19 cellular contexts compared by ENCODE assay signal in the genomic region with DNA sequence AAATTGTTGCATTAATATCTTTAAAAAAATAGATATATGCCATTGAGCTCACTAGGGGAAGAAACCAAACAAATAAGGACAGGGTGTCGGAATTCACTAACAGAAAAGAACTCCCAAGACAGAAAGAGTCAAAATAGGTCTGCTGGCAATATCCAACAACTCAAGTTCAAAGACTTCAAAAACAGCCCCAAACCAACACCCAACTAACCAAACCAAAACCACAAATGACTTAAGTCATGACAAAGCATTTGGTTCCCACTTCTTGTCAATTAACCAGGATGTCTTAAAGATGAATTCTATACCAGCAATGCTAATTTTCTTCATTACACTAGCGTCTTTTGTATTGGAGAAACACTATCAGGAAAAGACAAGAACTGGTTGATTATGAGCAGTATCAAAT.
A peak's percentile ranks its signal among the peaks of the same experiment; 100 is the strongest.
DNase-seq lines count a peak whose midpoint lies in the region; ATAC-seq, FAIRE-seq and TF ChIP-seq lines count a peak whose summit lies in the region.
"Had no signal": no experiment of that assay in that cellular context is flagged by ENCODE, and none has a peak within 500 bp of the region (broad histone marks: within the 10 kb centered on the region; RNA-seq: fewer than 3 reads in every experiment).

No MANE protein-coding gene starts in this region.

- intact Hi-C loops in activated CD4-positive, alpha-beta T cell treated with anti-CD3 and anti-CD28 coated beads, Interleukin-2, amount 10 ng/mL, durations not matched to agents 24 days and 14 days (cut with micrococcal nuclease), result no loop called here
- intact Hi-C loops in K562 (cut with micrococcal nuclease), result no loop called here

- peaks cover 8% of the 10 kb centered on the region for H3K36me3 Mint-ChIP-seq in activated CD4-positive, alpha-beta T cell treated with anti-CD3 and anti-CD28 coated beads, Interleukin-2, amount 10 ng/mL, durations not matched to agents 24 days and 14 days (ENCODE audit: low read depth)

- no peak overlapping the region for H3K4me3 ChIP-seq in NB4 (ENCODE audit: low read depth, low read length)
- H3K4me3 ChIP-seq in K562, result no peak overlapping the region
- no peak overlapping the region for H3K4me3 ChIP-seq in brain microvascular endothelial cell (ENCODE audit: low read depth, low read length)
- H3K4me3 ChIP-seq: PC-9, SJSA1 had no signal

- TF ChIP-seq EP300 in K562 (IDR thresholded peaks at IDR 0.05; ENCODE audit: low read length), result no peak

- H3K27me3 Mint-ChIP-seq in activated CD4-positive, alpha-beta T cell treated with anti-CD3 and anti-CD28 coated beads, Interleukin-2, amount 10 ng/mL, durations not matched to agents 24 days and 14 days, result no peaks in the 10 kb centered on the region

- no peaks in the 10 kb centered on the region for H3K9me1 ChIP-seq in K562 (ENCODE audit: control insufficient read depth, insufficient read depth, low read length)

- no peaks in the 10 kb centered on the region for H3K27me3 ChIP-seq in K562 (ENCODE audit: control insufficient read depth in 2 of 2, insufficient read depth in 2 of 2, low read length in 2 of 2)
- H3K27me3 ChIP-seq in brain microvascular endothelial cell (replicated peaks), result no peaks in the 10 kb centered on the region
- H3K27me3 ChIP-seq: SJSA1 had no signal

- no peaks in the 10 kb centered on the region for H3K4me1 ChIP-seq in K562 (replicated peaks in 1 of 2; ENCODE audit: control insufficient read depth in 2 of 2, insufficient read depth in 2 of 2, low read length in 2 of 2)
- H3K4me1 ChIP-seq: SJSA1 had no signal

- 96% methylated on average over 2 of the region's 2 CpGs for WGBS in K562 (ENCODE audit: insufficient coverage, low coverage, missing lambda C conversion rate)

- no TSS peak for BruUV-seq in K562 (replicated peaks; lab: Mats Ljungman, UMichigan)

- TF ChIP-seq CTCF in NB4 (IDR thresholded peaks at IDR 0.05; ENCODE audit: low read depth, low read length), result no peak
- TF ChIP-seq CTCF in K562 (IDR thresholded peaks at IDR 0.05 in 2 of 3, conservative IDR thresholded peaks at IDR 0.05 in 1 of 3; ENCODE audit: insufficient read depth in 2 of 3, low read depth in 1 of 3, low read length in 3 of 3), result no peak
- no peak for TF ChIP-seq CTCF in brain microvascular endothelial cell (IDR thresholded peaks at IDR 0.05; ENCODE audit: low read depth, low read length, missing control alignments)

- H3K9ac ChIP-seq in K562 (ENCODE audit: insufficient read depth in 1 of 2, low read depth in 2 of 2, low read length in 2 of 2), result no peak overlapping the region

- H3K4me2 ChIP-seq in K562 (ENCODE audit: insufficient read depth, low read length), result no peak overlapping the region
- H3K4me2 ChIP-seq: PC-9 had no signal

- H3K4me1 Mint-ChIP-seq in activated CD4-positive, alpha-beta T cell treated with anti-CD3 and anti-CD28 coated beads, Interleukin-2, amount 10 ng/mL, durations not matched to agents 24 days and 14 days, result peaks cover 14% of the 10 kb centered on the region

- H3K9me3 Mint-ChIP-seq in activated CD4-positive, alpha-beta T cell treated with anti-CD3 and anti-CD28 coated beads, Interleukin-2, amount 10 ng/mL, durations not matched to agents 24 days and 14 days, result peaks cover 12% of the 10 kb centered on the region

- CTCF ChIA-PET in K562 (lab: Yijun Ruan, JAX; ENCODE audit: low intra/inter-chr PET ratio), result no interaction called here

- H3K27ac ChIP-seq in K562 (ENCODE audit: extremely low read depth, low read depth, low read length) (no peak overlapping the region), brain microvascular endothelial cell (no peak overlapping the region)
- H3K27ac ChIP-seq: PC-9, SJSA1 had no signal

- ATAC-seq in K562 (no peak), GM19324 (IDR thresholded peaks at IDR 0.05; ENCODE audit: low FRiP score, unreplicated experiment) (no peak), HG02798 (IDR thresholded peaks at IDR 0.05; ENCODE audit: poor library complexity, unreplicated experiment) (no peak)

- DNase-seq in activated CD4-positive, alpha-beta T cell treated with anti-CD3 and anti-CD28 coated beads, Interleukin-2, amount 10 ng/mL, durations not matched to agents 24 days and 14 days, result peak; percentile 58
- DNase-seq in activated CD4-positive, alpha-beta T cell treated with anti-CD3 and anti-CD28 coated beads for 48 hours, result no peak
- peak; percentile 41 for DNase-seq in NB4 (ENCODE audit: low read depth)
- no peak for DNase-seq in K562 (ENCODE audit: extremely low read depth in 1 of 4, low spot score in 3 of 4)
- no peak for DNase-seq in brain microvascular endothelial cell
- DNase-seq: 8988T; Calu3; H7; NCI-H2029; NCI-H446; NCI-H526; NCI-H82; NK-92 treated with Interleukin-12 subunit alpha and Interleukin-12 subunit beta, amount 100 ng/mL, for 24 hours; PC-9; Right ventricle myocardium superior had no signal

- POLR2A ChIA-PET in K562 (lab: Yijun Ruan, JAX), result interaction anchor here (1.1 kb wide), 1 partner anchor 289 kb away, joined by 3 read pairs; no protein-coding TSS in a partner anchor

- TF ChIP-seq POLR2A in NB4 (IDR thresholded peaks at IDR 0.05; ENCODE audit: extremely low read depth, insufficient read length) (no peak), K562 (conservative IDR thresholded peaks at IDR 0.05) (no peak)

- no peak overlapping the region for H3K27ac Mint-ChIP-seq in activated CD4-positive, alpha-beta T cell treated with anti-CD3 and anti-CD28 coated beads, Interleukin-2, amount 10 ng/mL, durations not matched to agents 24 days and 14 days

- no peak overlapping the region for H3K4me3 Mint-ChIP-seq in activated CD4-positive, alpha-beta T cell treated with anti-CD3 and anti-CD28 coated beads, Interleukin-2, amount 10 ng/mL, durations not matched to agents 24 days and 14 days

- H3K9me3 ChIP-seq in K562 (replicated peaks; ENCODE audit: control insufficient read depth, insufficient read depth, low read depth, low read length), result no peaks in the 10 kb centered on the region
- H3K9me3 ChIP-seq: SJSA1 had no signal

- no peaks in the 10 kb centered on the region; the same call in 2 of the 3 replicates for H3K79me2 ChIP-seq in K562 (ENCODE audit: control insufficient read depth, insufficient read depth, low read length)

- no peak overlapping the region for H2AFZ ChIP-seq in K562 (ENCODE audit: low read depth, low read length)
- H2AFZ ChIP-seq: PC-9 had no signal

- H3K36me3 ChIP-seq in K562 (ENCODE audit: control insufficient read depth, insufficient read depth, low read length), result peaks cover 15% of the 10 kb centered on the region
- no peaks in the 10 kb centered on the region for H3K36me3 ChIP-seq in brain microvascular endothelial cell (replicated peaks)
- H3K36me3 ChIP-seq: SJSA1 had no signal

- in situ Hi-C loops in K562 (cut with MboI) (no loop called here), brain microvascular endothelial cell (cut with HindIII; ENCODE audit: low pct_ligation_motif_present, low sequenced_read_pairs) (no loop called here)

- TF ChIP-seq RAD21 in K562 (CRISPR knock-in tag; conservative IDR thresholded peaks at IDR 0.05 in 1 of 2, IDR thresholded peaks at IDR 0.05 in 1 of 2), result no peak

- H4K20me1 ChIP-seq in K562 (replicated peaks; ENCODE audit: control insufficient read depth, insufficient read depth, low read length), result no peaks in the 10 kb centered on the region

- no peak for FAIRE-seq in K562 (lab: Jason Lieb, UNC)
- FAIRE-seq: GM18507 had no signal

TF ChIP-seq in K562, 482 proteins besides CTCF, POLR2A, EP300 and RAD21:
- no peak for TF ChIP-seq FOSL1 (tag; conservative IDR thresholded peaks at IDR 0.05)
- TF ChIP-seq, protein P1, sequence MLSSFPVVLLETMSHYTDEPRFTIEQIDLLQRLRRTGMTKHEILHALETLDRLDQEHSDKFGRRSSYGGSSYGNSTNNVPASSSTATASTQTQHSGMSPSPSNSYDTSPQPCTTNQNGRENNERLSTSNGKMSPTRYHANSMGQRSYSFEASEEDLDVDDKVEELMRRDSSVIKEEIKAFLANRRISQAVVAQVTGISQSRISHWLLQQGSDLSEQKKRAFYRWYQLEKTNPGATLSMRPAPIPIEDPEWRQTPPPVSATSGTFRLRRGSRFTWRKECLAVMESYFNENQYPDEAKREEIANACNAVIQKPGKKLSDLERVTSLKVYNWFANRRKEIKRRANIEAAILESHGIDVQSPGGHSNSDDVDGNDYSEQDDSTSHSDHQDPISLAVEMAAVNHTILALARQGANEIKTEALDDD (IDR thresholded peaks at IDR 0.05), result 0 out of 2 replicates have a peak, but pooled peaks have one; percentile 31

Comparison
In these comparisons a context has a peak if more than half of its experiments do, and no peak if none do; other contexts are left out.
1. DNase-seq: peak in activated CD4-positive, alpha-beta T cell treated with anti-CD3 and anti-CD28 coated beads, Interleukin-2, amount 10 ng/mL, durations not matched to agents 24 days and 14 days (single experiment) and NB4 (single experiment); none in activated CD4-positive, alpha-beta T cell treated with anti-CD3 and anti-CD28 coated beads for 48 hours (single experiment), K562 (0 of 4) and brain microvascular endothelial cell (single experiment).